ENCODE assay signal across 20 cellular contexts in the genomic region with DNA sequence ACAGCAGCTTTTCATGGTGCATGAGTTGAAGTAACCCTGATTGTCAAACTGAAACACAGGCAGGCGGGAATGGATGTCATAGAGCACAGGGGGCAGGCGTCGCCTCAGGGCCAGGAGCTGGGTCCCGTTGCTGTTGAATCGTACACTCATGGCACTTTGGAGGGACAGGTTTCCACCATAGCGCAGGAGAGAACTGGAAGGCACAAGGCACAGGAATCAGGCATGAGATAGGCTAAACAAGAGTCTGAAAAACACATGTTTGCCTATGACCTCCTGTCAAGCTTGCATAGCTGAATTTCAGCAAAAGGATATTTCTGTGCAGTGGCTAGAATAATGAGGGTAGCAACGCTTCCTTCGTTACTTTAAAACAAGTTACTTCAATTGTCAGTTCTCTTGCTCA.
DNase-seq lines count a peak whose midpoint lies in the region; ATAC-seq and TF ChIP-seq lines count a peak whose summit lies in the region.
"Had no signal": no experiment of that assay in that cellular context is flagged by ENCODE, and none has a peak within 500 bp of the region (broad histone marks: within the 10 kb centered on the region; RNA-seq: fewer than 3 reads in every experiment).

No MANE protein-coding gene starts in this region.

- no peak overlapping the region for H3K56ac ChIP-seq in IMR-90 (ENCODE audit: extremely low read depth, insufficient read depth, low read length)

- peaks cover 16% of the 10 kb centered on the region for H3K9me1 ChIP-seq in IMR-90 (ENCODE audit: insufficient read depth, low read length)

- H3K18ac ChIP-seq in IMR-90 (ENCODE audit: low read depth, low read length): no peak overlapping the region

- no peak overlapping the region for H2BK20ac ChIP-seq in IMR-90 (ENCODE audit: low read depth, low read length)

- DNase-seq in ELF-1 (ENCODE audit: low read depth, low spot score) (peak; percentile 13), IMR-90 (no peak), sigmoid colon (no peak), erythroblast (lab: John Stamatoyannopoulos, UW) (no peak), DMS 273 treated with DMSO at 0.1 percent for 48 hours (lab: John Stamatoyannopoulos, UW) (no peak), SKM-1 (lab: John Stamatoyannopoulos, UW; ENCODE audit: unreplicated experiment) (no peak)
- DNase-seq: CD8-positive, alpha-beta memory T cell; DMS79 treated with DMSO at 0.1 percent for 48 hours; Karpas-422; NCI-H1092; NCI-H1417 treated with DMSO at 0.1 percent for 48 hours; NCI-H1694 treated with DMSO at 0.1 percent for 48 hours; NCI-H2081; NCI-H226; NCI-H510A; NCI-H69; SK-N-SH had no signal

- TF ChIP-seq RAD21 in IMR-90 (IDR thresholded peaks at IDR 0.05; ENCODE audit: low read length): no peak

- no peak overlapping the region for H3K4ac ChIP-seq in IMR-90 (ENCODE audit: low read depth, low read length)

- CTCF ChIA-PET in IMR-90 (lab: Yijun Ruan, JAX): interaction anchor here (1.5 kb wide), 1 partner anchor 152 kb away, joined by 4 read pairs; no protein-coding TSS in a partner anchor

- H3K36me3 ChIP-seq in IMR-90 (ENCODE audit: control insufficient read depth, insufficient read depth, low read length): peaks cover 17% of the 10 kb centered on the region
- H3K36me3 ChIP-seq in muscle layer of colon (ENCODE audit: insufficient read depth, low read length): peaks cover 20% of the 10 kb centered on the region
- peaks cover 0 to 15% (median 5%) of the 10 kb centered on the region in 4 donors for H3K36me3 ChIP-seq in sigmoid colon

- no peak overlapping the region for H3K4me2 ChIP-seq in IMR-90 (ENCODE audit: low read depth, low read length)
- H3K4me2 ChIP-seq: SK-N-SH had no signal

- no peak overlapping the region for H3K14ac ChIP-seq in IMR-90 (replicated peaks; ENCODE audit: low read depth, low read length)

- no peak for ATAC-seq in IMR-90 (ENCODE audit: low read depth)
- ATAC-seq: Panc1 had no signal

- no peak overlapping the region for H3K4me3 ChIP-seq in IMR-90 (ENCODE audit: insufficient read depth, low read depth, low read length)
- H3K4me3 ChIP-seq in muscle layer of colon (ENCODE audit: low read depth in 1 of 2, low read length in 2 of 2): no peak overlapping the region
- H3K4me3 ChIP-seq in sigmoid colon: no peak overlapping the region

- H3K9me3 ChIP-seq in IMR-90 (ENCODE audit: control insufficient read depth, insufficient read depth, low read length) (no peaks in the 10 kb centered on the region), muscle layer of colon (ENCODE audit: low read length) (no peaks in the 10 kb centered on the region), sigmoid colon (no peaks in the 10 kb centered on the region)
- H3K9me3 ChIP-seq: SK-N-SH had no signal

- no TSS peak for BruUV-seq in IMR-90 (replicated peaks; lab: Mats Ljungman, UMichigan)

- no peak for TF ChIP-seq POLR2A in IMR-90 (IDR thresholded peaks at IDR 0.05; ENCODE audit: low read depth, low read length)
- TF ChIP-seq POLR2A in sigmoid colon (IDR thresholded peaks at IDR 0.05): no peak
- TF ChIP-seq POLR2A in erythroblast (IDR thresholded peaks at IDR 0.05; ENCODE audit: low read length): no peak

- H3K4me1 ChIP-seq in IMR-90 (ENCODE audit: control insufficient read depth, insufficient read depth, low read length) (peaks cover 20% of the 10 kb centered on the region), muscle layer of colon (ENCODE audit: insufficient read depth, low read length) (peaks cover 68% of the 10 kb centered on the region), sigmoid colon (peaks cover 0 to 80% (median 67%) of the 10 kb centered on the region in 4 donors)

- no peak overlapping the region for H2BK5ac ChIP-seq in IMR-90 (ENCODE audit: low read depth, low read length, poor library complexity, severe bottlenecking)

- H4K5ac ChIP-seq in IMR-90 (ENCODE audit: low read depth, low read length): no peak overlapping the region

- H3K9ac ChIP-seq in IMR-90 (ENCODE audit: low read depth, low read length) (no peak overlapping the region), muscle layer of colon (ENCODE audit: low read length) (no peak overlapping the region)
- H3K9ac ChIP-seq: SK-N-SH had no signal

- peak overlapping the region; percentile 61; the same call in 1 of the 2 replicates for H2AK5ac ChIP-seq in IMR-90 (ENCODE audit: low read depth, low read length)

- TF ChIP-seq EP300 in sigmoid colon (IDR thresholded peaks at IDR 0.05): no peak

- no peak overlapping the region; the same call in 2 of the 3 replicates for H2BK15ac ChIP-seq in IMR-90 (ENCODE audit: low read depth, low read length)

- dilution Hi-C loops in IMR-90 (cut with HindIII; ENCODE audit: low sequenced_read_pairs, unreplicated experiment): no loop called here

- H4K91ac ChIP-seq in IMR-90 (ENCODE audit: insufficient read depth, low read depth, low read length): no peak overlapping the region

- in situ Hi-C loops in IMR-90 (cut with MboI; ENCODE audit: low sequenced_read_pairs): no loop called here

- no peak overlapping the region for H3K27ac ChIP-seq in IMR-90 (ENCODE audit: insufficient read depth, low read length)
- H3K27ac ChIP-seq in muscle layer of colon (ENCODE audit: low read depth, low read length): peak overlapping the region; percentile 13
- H3K27ac ChIP-seq in sigmoid colon: peak overlapping the region in 3 of 4 donors; percentile 83 to 88 (median 86)
- H3K27ac ChIP-seq: C4-2B had no signal

- no peak overlapping the region for H3K23ac ChIP-seq in IMR-90 (ENCODE audit: low read depth, low read length)

- H3K79me1 ChIP-seq in IMR-90 (ENCODE audit: low read depth in 1 of 2, low read length in 2 of 2): peaks cover 39 to 83% of the 10 kb centered on the region in 2 experiments

- POLR2A ChIA-PET in IMR-90 (lab: Charles Lee; ENCODE audit: unreplicated experiment): no interaction called here

- WGBS in IMR-90 (ENCODE audit: extremely low coverage in 2 of 2, insufficient read length in 1 of 2), 2 experiments: 91% methylated on average over 6 of the region's 8 CpGs; no CpG with 5 or more reads in 1 of the 2 experiments
- 96 to 97% methylated on average over 8 of the region's 8 CpGs for WGBS in sigmoid colon, 2 donors

- TF ChIP-seq CTCF in IMR-90 (conservative IDR thresholded peaks at IDR 0.05; ENCODE audit: low read depth, low read length) (no peak), sigmoid colon (IDR thresholded peaks at IDR 0.05) (no peak)

- no peak overlapping the region for H2AFZ ChIP-seq in IMR-90 (replicated peaks; ENCODE audit: low read length, poor library complexity)

- no peak overlapping the region for H2AK9ac ChIP-seq in IMR-90 (replicated peaks; ENCODE audit: low read depth, low read length, poor library complexity)

- H4K20me1 ChIP-seq in IMR-90 (ENCODE audit: insufficient read depth, low read length): peaks cover 9% of the 10 kb centered on the region; the same call in 1 of the 2 replicates

- no peak overlapping the region for H2BK120ac ChIP-seq in IMR-90 (ENCODE audit: low read depth, low read length)

- intact Hi-C loops in IMR-90 (cut with micrococcal nuclease): loop anchor here (10.0 kb wide), 1 partner anchor 47 kb away; no protein-coding TSS in a partner anchor
- intact Hi-C loops in sigmoid colon (cut with DNase I): loop anchor here (2.0 kb wide), 1 partner anchor 181 kb away; no protein-coding TSS in a partner anchor

- no peak overlapping the region for H4K8ac ChIP-seq in IMR-90 (ENCODE audit: low read depth in 2 of 2, low read length in 2 of 2)

- H3K27me3 ChIP-seq in IMR-90 (ENCODE audit: control insufficient read depth, insufficient read depth, low read length) (no peaks in the 10 kb centered on the region), muscle layer of colon (ENCODE audit: control insufficient read depth in 1 of 2, insufficient read depth in 2 of 2, low read length in 2 of 2) (no peaks in the 10 kb centered on the region), sigmoid colon (no peaks in the 10 kb centered on the region)

TF ChIP-seq in IMR-90, 13 proteins besides CTCF, POLR2A, EP300 and RAD21:
- TF ChIP-seq SMC3 (IDR thresholded peaks at IDR 0.05; ENCODE audit: low read depth, low read length) (no peak), NFE2L2 (IDR thresholded peaks at IDR 0.05; ENCODE audit: low read depth, low read length) (no peak), MAFK (IDR thresholded peaks at IDR 0.05; ENCODE audit: low read depth, low read length) (no peak), RCOR1 (IDR thresholded peaks at IDR 0.05; ENCODE audit: insufficient replicate concordance, low read length) (no peak), BHLHE40 (IDR thresholded peaks at IDR 0.05; ENCODE audit: low read depth, low read length) (no peak), CEBPB (IDR thresholded peaks at IDR 0.05; ENCODE audit: low read depth, low read length) (no peak), RFX5 (IDR thresholded peaks at IDR 0.05; ENCODE audit: low read depth, low read length) (no peak), MXI1 (IDR thresholded peaks at IDR 0.05; ENCODE audit: borderline replicate concordance, low read depth, low read length) (no peak)
- TF ChIP-seq, protein P1, sequence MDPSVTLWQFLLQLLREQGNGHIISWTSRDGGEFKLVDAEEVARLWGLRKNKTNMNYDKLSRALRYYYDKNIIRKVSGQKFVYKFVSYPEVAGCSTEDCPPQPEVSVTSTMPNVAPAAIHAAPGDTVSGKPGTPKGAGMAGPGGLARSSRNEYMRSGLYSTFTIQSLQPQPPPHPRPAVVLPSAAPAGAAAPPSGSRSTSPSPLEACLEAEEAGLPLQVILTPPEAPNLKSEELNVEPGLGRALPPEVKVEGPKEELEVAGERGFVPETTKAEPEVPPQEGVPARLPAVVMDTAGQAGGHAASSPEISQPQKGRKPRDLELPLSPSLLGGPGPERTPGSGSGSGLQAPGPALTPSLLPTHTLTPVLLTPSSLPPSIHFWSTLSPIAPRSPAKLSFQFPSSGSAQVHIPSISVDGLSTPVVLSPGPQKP (IDR thresholded peaks at IDR 0.05; ENCODE audit: borderline replicate concordance, low read depth, low read length): no peak
- TF ChIP-seq, protein P2, sequence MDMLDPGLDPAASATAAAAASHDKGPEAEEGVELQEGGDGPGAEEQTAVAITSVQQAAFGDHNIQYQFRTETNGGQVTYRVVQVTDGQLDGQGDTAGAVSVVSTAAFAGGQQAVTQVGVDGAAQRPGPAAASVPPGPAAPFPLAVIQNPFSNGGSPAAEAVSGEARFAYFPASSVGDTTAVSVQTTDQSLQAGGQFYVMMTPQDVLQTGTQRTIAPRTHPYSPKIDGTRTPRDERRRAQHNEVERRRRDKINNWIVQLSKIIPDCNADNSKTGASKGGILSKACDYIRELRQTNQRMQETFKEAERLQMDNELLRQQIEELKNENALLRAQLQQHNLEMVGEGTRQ (IDR thresholded peaks at IDR 0.05; ENCODE audit: low read depth, low read length): no peak
